ENCODE assay signal across 1 cellular context in the genomic region with DNA sequence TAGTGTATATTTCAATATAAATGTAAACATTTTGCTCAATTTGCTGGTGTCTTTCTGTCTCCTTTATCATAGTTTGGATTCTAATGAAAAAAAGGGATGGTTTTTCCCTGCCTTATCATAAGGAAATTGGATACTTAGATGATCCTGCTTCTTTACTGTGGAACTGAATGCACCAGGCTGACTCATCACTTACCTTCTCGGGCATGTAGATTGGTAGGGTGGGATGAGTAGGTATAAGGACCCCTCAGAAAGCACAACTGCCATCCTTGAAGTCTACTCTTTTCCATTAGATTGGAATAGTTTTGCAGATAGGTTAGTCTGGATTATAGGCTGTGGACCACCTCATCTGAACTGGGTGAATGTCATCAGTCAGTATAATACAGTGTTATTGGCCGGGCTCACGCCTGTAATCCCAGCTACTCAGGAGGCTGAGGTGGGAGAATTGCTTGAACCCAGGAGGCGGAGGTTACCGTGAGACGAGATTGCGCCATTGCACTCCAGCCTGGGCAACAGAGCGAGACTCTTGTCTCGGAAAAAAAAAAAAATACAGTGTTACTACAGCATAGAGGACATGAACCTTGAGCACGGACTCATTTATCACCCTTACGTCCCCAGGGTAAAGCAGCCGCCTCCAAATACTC.
TF ChIP-seq lines count a peak whose summit lies in the region.

No MANE protein-coding gene starts in this region.

TF ChIP-seq in IMR-90, 13 proteins besides CTCF, POLR2A, EP300 and RAD21:
- TF ChIP-seq MAFK (IDR thresholded peaks at IDR 0.05; ENCODE audit: low read depth, low read length), result 0 out of 2 replicates have a peak, but pooled peaks have one; percentile 15
- no peak for TF ChIP-seq BHLHE40 (IDR thresholded peaks at IDR 0.05; ENCODE audit: low read depth, low read length)
